Comparison of ENCODE assay signal across 13 cellular contexts in the genomic region with DNA sequence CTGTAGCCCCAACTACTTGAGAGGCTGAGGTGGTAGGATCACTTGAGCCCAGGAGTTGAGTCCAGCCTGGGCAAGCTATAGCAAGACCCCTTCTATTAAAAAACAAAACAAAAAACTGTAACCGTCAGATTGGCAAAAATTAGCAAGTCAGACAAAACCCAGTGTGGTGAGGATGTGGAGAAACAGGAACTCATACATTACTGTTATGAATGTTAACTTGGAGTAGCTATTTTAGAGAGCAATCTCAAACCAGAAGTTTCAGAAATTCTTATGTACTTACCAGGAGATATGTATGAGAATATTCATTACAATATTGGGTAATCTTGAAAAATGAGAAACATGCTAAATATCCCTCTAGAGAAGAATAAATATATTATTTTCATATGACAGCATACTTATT.
DNase-seq lines count a peak whose midpoint lies in the region; ATAC-seq and TF ChIP-seq lines count a peak whose summit lies in the region.
"Had no signal": no experiment of that assay in that cellular context is flagged by ENCODE, and none has a peak within 500 bp of the region (broad histone marks: within the 10 kb centered on the region; RNA-seq: fewer than 3 reads in every experiment).

No MANE protein-coding gene starts in this region.

- no peak for TF ChIP-seq CTCF in dorsolateral prefrontal cortex (IDR thresholded peaks at IDR 0.05 in 54 of 56, conservative IDR thresholded peaks at IDR 0.05 in 2 of 56; ENCODE audit: low read depth in 1 of 56, partially characterized antibody in 56 of 56)

- DNase-seq in MV-4-11 (lab: John Stamatoyannopoulos, UW), result peak; percentile 67
- DNase-seq in dorsolateral prefrontal cortex, result no peak
- no peak for DNase-seq in stimulated activated CD4-positive, alpha-beta T cell treated with anti-CD3 and anti-CD28 coated beads, Interleukin-4, amount 100 ng/mL, for 24 hours
- DNase-seq: anterior cingulate cortex; effector CD8-positive, alpha-beta T cell; NCI-H1417 treated with DMSO at 0.1 percent for 48 hours had no signal

- H3K4me3 ChIP-seq in dorsolateral prefrontal cortex, result no peak overlapping the region
- H3K4me3 ChIP-seq: BLaER1 treated with 17β-estradiol and CSF1 and Interleukin-3, amounts not matched to agents 10 nM and 100 nM had no signal

- ATAC-seq in GM18499 (IDR thresholded peaks at IDR 0.05; ENCODE audit: insufficient read depth, unreplicated experiment) (peak; percentile 46), GM19351 (IDR thresholded peaks at IDR 0.05; ENCODE audit: unreplicated experiment) (peak; percentile 70), HG02798 (IDR thresholded peaks at IDR 0.05; ENCODE audit: poor library complexity, unreplicated experiment) (peak; percentile 39), HG03045 (IDR thresholded peaks at IDR 0.05; ENCODE audit: unreplicated experiment) (no peak), GM19035 (IDR thresholded peaks at IDR 0.05; ENCODE audit: unreplicated experiment) (no peak)
- ATAC-seq: left lobe of liver had no signal

- H3K27ac ChIP-seq in dorsolateral prefrontal cortex, result no peak overlapping the region

- intact Hi-C loops in dorsolateral prefrontal cortex (cut with DNase I), result loop anchor here (5.0 to 10.0 kb wide), 4 partner anchors 187 to 1035 kb away; no protein-coding TSS in a partner anchor

- H3K27me3 ChIP-seq in dorsolateral prefrontal cortex, result no peaks in the 10 kb centered on the region
- H3K27me3 ChIP-seq: BLaER1 treated with 17β-estradiol and CSF1 and Interleukin-3, amounts not matched to agents 10 nM and 100 nM had no signal

Comparison
In these comparisons a context has a peak if more than half of its experiments do, and no peak if none do; other contexts are left out.
1. ATAC-seq: peak in GM18499 (single experiment), GM19351 (single experiment) and HG02798 (single experiment); none in HG03045 (single experiment) and GM19035 (single experiment).